ENCODE assay signal across 12 cellular contexts in genomic region chr15:92887869-92888268, GRCh38. TPM values are rescaled to one million over a fixed set of nuclear protein-coding genes. Genes with fewer than 3 reads are reported as not detected.
DNase-seq lines count a peak whose midpoint lies in the region; ATAC-seq, FAIRE-seq and TF ChIP-seq lines count a peak whose summit lies in the region.
"Had no signal": no experiment of that assay in that cellular context is flagged by ENCODE, and none has a peak within 500 bp of the region (broad histone marks: within the 10 kb centered on the region; RNA-seq: fewer than 3 reads in every experiment).

No MANE protein-coding gene starts in this region.

- H3K9me3 ChIP-seq in A549 (no peaks in the 10 kb centered on the region), neural cell (ENCODE audit: low read length) (no peaks in the 10 kb centered on the region)
- H3K9me3 ChIP-seq in effector memory CD4-positive, alpha-beta T cell (ENCODE audit: control insufficient read depth, low read length), result no peaks in the 10 kb centered on the region

- no peak overlapping the region for H2AFZ ChIP-seq in neural cell (ENCODE audit: low read depth, low read length)

- H3K4me3 ChIP-seq in A549 (peak overlapping the region; percentile 85; the same call in 2 of the 3 replicates), LNCaP clone FGC (ENCODE audit: low read depth, low read length) (peak overlapping the region; percentile 69), neural cell (ENCODE audit: low read length) (peak overlapping the region; percentile 50)
- peak overlapping the region; percentile 30 for H3K4me3 ChIP-seq in effector memory CD4-positive, alpha-beta T cell (ENCODE audit: insufficient read depth, low read depth, low read length, poor library complexity, severe bottlenecking)

- WGBS in A549 (ENCODE audit: missing lambda C conversion rate), result 48% methylated on average over 3 of the region's 3 CpGs

- FAIRE-seq in A549 (lab: Jason Lieb, UNC), result no peak

- H3K36me3 ChIP-seq in effector memory CD4-positive, alpha-beta T cell (ENCODE audit: control insufficient read depth, insufficient read depth, low read length), result peaks cover 52% of the 10 kb centered on the region
- peaks cover 12% of the 10 kb centered on the region for H3K36me3 ChIP-seq in neural cell (ENCODE audit: insufficient read depth, low read length)

- ATAC-seq in A549 (no peak), GM21529 (IDR thresholded peaks at IDR 0.05; ENCODE audit: unreplicated experiment) (no peak), HG03469 (IDR thresholded peaks at IDR 0.05; ENCODE audit: unreplicated experiment) (no peak)

- H3K4me2 ChIP-seq in A549 (peak overlapping the region; percentile 69), neural cell (ENCODE audit: low read length) (peak overlapping the region; percentile 70)

- POLR2A ChIA-PET in A549 (lab: Yijun Ruan, JAX), result interaction anchor here (1.1 to 2.3 kb wide), 3 partner anchors 12 to 56 kb away, joined by 3 to 20 read pairs (median 6); partner anchors contain the start of gene CHD2

- H3K4me1 ChIP-seq in A549, result peaks cover 52% of the 10 kb centered on the region
- peaks cover 37% of the 10 kb centered on the region for H3K4me1 ChIP-seq in effector memory CD4-positive, alpha-beta T cell (ENCODE audit: control insufficient read depth, insufficient read depth, low read length, poor library complexity, severe bottlenecking)

- H3K79me2 ChIP-seq in neural cell (replicated peaks; ENCODE audit: insufficient read depth, low read length), result peaks cover 97% of the 10 kb centered on the region

- TF ChIP-seq EP300 in A549 (IDR thresholded peaks at IDR 0.05) (no peak), neural cell (conservative IDR thresholded peaks at IDR 0.05; ENCODE audit: poor library complexity, severe bottlenecking) (no peak)

- H3F3A ChIP-seq in neural cell (ENCODE audit: insufficient read depth, low read length, poor library complexity, severe bottlenecking), result no peaks in the 10 kb centered on the region

- no peaks in the 10 kb centered on the region for H3K9me2 ChIP-seq in neural cell (ENCODE audit: insufficient read depth, low read length)

- no peak for TF ChIP-seq RAD21 in A549 (conservative IDR thresholded peaks at IDR 0.05 in 1 of 2, IDR thresholded peaks at IDR 0.05 in 1 of 2)
- TF ChIP-seq RAD21 in neural cell (conservative IDR thresholded peaks at IDR 0.05), result no peak

- no peaks in the 10 kb centered on the region for H3K27me3 ChIP-seq in effector memory CD4-positive, alpha-beta T cell (replicated peaks; ENCODE audit: control insufficient read depth, insufficient read depth, low read length, poor library complexity, severe bottlenecking)
- H3K27me3 ChIP-seq in neural cell (ENCODE audit: insufficient read depth, low read depth, low read length), result no peaks in the 10 kb centered on the region

- TF ChIP-seq CTCF in A549 (IDR thresholded peaks at IDR 0.05) (no peak), LNCaP clone FGC (IDR thresholded peaks at IDR 0.05; ENCODE audit: control insufficient read depth, extremely low read depth, insufficient read depth) (no peak), neural cell (IDR thresholded peaks at IDR 0.05; ENCODE audit: poor library complexity, severe bottlenecking) (no peak)

- H3K27ac ChIP-seq in A549, result no peak overlapping the region
- peak overlapping the region; percentile 100 for H3K27ac ChIP-seq in effector memory CD4-positive, alpha-beta T cell (ENCODE audit: insufficient read depth, low read length, poor library complexity, severe bottlenecking)
- peak overlapping the region; percentile 96 for H3K27ac ChIP-seq in neural cell (ENCODE audit: low read length)

- CTCF ChIA-PET in A549 (lab: Yijun Ruan, JAX), result interaction anchor here (0.9 to 17.1 kb wide), 4 partner anchors 10 to 91 kb away, joined by 3 to 168 read pairs (median 7); no protein-coding TSS in a partner anchor

- peaks cover 2% of the 10 kb centered on the region for H4K20me1 ChIP-seq in neural cell (ENCODE audit: insufficient read depth)

- no peak overlapping the region for H3K9ac ChIP-seq in neural cell (ENCODE audit: low read length)

- DNase-seq in A549 (ENCODE audit: low read depth in 1 of 2, low spot score in 1 of 2) (no peak), LNCaP clone FGC (ENCODE audit: low read depth) (no peak), epidermal melanocyte (ENCODE audit: insufficient read length, low spot score) (no peak), NCI-H2107 treated with DMSO at 0.1 percent for 48 hours (lab: John Stamatoyannopoulos, UW; ENCODE audit: unreplicated experiment) (no peak)
- no peak for DNase-seq in effector memory CD4-positive, alpha-beta T cell
- DNase-seq: anterior cingulate cortex, NCI-H345, retina, T1000 had no signal

- TF ChIP-seq POLR2A in A549 (IDR thresholded peaks at IDR 0.05; ENCODE audit: low read length), result no peak

TF ChIP-seq in A549, 52 proteins besides CTCF, POLR2A, EP300 and RAD21:
- TF ChIP-seq RFX5 (IDR thresholded peaks at IDR 0.05) (no peak), MAFK (IDR thresholded peaks at IDR 0.05; ENCODE audit: partially characterized antibody) (peak; percentile 65)
TF ChIP-seq in A549: peak in this region for 1.

TF ChIP-seq in neural cell, 6 proteins besides CTCF, POLR2A, EP300 and RAD21:
- no peak for TF ChIP-seq EZH2 (IDR thresholded peaks at IDR 0.05; ENCODE audit: borderline replicate concordance, insufficient read depth, low read length, poor library complexity, severe bottlenecking)
- no peak for TF ChIP-seq TAF1 (IDR thresholded peaks at IDR 0.05; ENCODE audit: low read depth)
- TF ChIP-seq REST (IDR thresholded peaks at IDR 0.05; ENCODE audit: borderline replicate concordance), result no peak
- no peak for TF ChIP-seq SMC3 (conservative IDR thresholded peaks at IDR 0.05; ENCODE audit: poor library complexity)

RNA-seq across cellular contexts. Expression of gene CHD2, which starts 12.3 kb away (rescaled TPM):
- 68.2 and 88.1 TPM in 2 replicates for polyA plus RNA-seq in A549 (2011; rRNA removed)
- polyA plus RNA-seq in A549 (2012; cell fraction: cytosol; rRNA removed), result 19.7 and 19.8 TPM in 2 replicates
- polyA plus RNA-seq in A549 (2012; cell fraction: nucleus; rRNA removed), result 42.4 and 67.4 TPM in 2 replicates
- polyA plus RNA-seq in A549 (2017; fragmentation: RNase III; extraction: RNeasy Plus Mini Kit Qiagen cat#74134 plus additional on column Dnase treatment), result 29.5 to 30.2 TPM (median 29.5 TPM) in 3 replicates
- polyA minus RNA-seq in A549 (2011; rRNA and poly(A)+ RNA removed), result 127 and 129 TPM in 2 replicates
- polyA plus RNA-seq in neural cell, result 101 and 113 TPM in 2 replicates
- polyA minus RNA-seq in neural cell, result 222 and 250 TPM in 2 replicates

Comparison
In these comparisons a context has a peak if more than half of its experiments do, and no peak if none do; other contexts are left out.
1. H3K27ac ChIP-seq: peak in effector memory CD4-positive, alpha-beta T cell (single experiment) and neural cell (single experiment); none in A549 (0 of 2).
2. H3K4me3 ChIP-seq: peak in every context shown above with its lines; median percentile 85 in A549; 69 in LNCaP clone FGC; 50 in neural cell; 30 in effector memory CD4-positive, alpha-beta T cell.